ENCODE assay signal across 22 cellular contexts in genomic region chr20:61508301-61508700, GRCh38.
DNase-seq lines count a peak whose midpoint lies in the region; ATAC-seq and TF ChIP-seq lines count a peak whose summit lies in the region.
"Had no signal": no experiment of that assay in that cellular context is flagged by ENCODE, and none has a peak within 500 bp of the region (broad histone marks: within the 10 kb centered on the region; RNA-seq: fewer than 3 reads in every experiment).

No MANE protein-coding gene starts in this region.

- no peak overlapping the region for H3K4ac ChIP-seq in neuronal stem cell (ENCODE audit: low read length)

- no CpG with 5 or more reads among the region's 8 CpGs for WGBS in neuronal stem cell (ENCODE audit: extremely low coverage in 2 of 2, insufficient read length in 2 of 2, insufficient replicate concordance in 1 of 2), 2 donors

- peaks cover 48% of the 10 kb centered on the region for H3K4me1 ChIP-seq in BLaER1
- no peaks in the 10 kb centered on the region for H3K4me1 ChIP-seq in HEK293 (ENCODE audit: control insufficient read depth, insufficient read depth, low read length)
- no peaks in the 10 kb centered on the region for H3K4me1 ChIP-seq in RWPE2 (ENCODE audit: insufficient read depth, poor library complexity, severe bottlenecking)
- H3K4me1 ChIP-seq in neuronal stem cell (ENCODE audit: control insufficient read depth in 2 of 2, insufficient read depth in 1 of 2, low read depth in 1 of 2, low read length in 2 of 2): peaks cover 3 to 4% of the 10 kb centered on the region in 2 donors
- peaks cover 7% of the 10 kb centered on the region for H3K4me1 ChIP-seq in left ventricle myocardium inferior
- no peaks in the 10 kb centered on the region for H3K4me1 ChIP-seq in CD8-positive, alpha-beta memory T cell (ENCODE audit: insufficient read depth, low read length)
- H3K4me1 ChIP-seq: A549 had no signal

- ATAC-seq in RWPE2 (ENCODE audit: low read depth) (peak; percentile 5; the same call in 1 of the 3 replicates), GM19023 (IDR thresholded peaks at IDR 0.05; ENCODE audit: unreplicated experiment) (no peak), GM21723 (IDR thresholded peaks at IDR 0.05; ENCODE audit: unreplicated experiment) (no peak)
- ATAC-seq: A549; CD8-positive, alpha-beta T cell had no signal

- H3K9ac ChIP-seq in BLaER1 (no peak overlapping the region), neuronal stem cell (ENCODE audit: low read depth, low read length, poor library complexity) (no peak overlapping the region)

- H2BK5ac ChIP-seq in neuronal stem cell (ENCODE audit: low read length): no peak overlapping the region

- H3K27me3 ChIP-seq in BLaER1 (no peaks in the 10 kb centered on the region), RWPE2 (ENCODE audit: insufficient read depth, poor library complexity, severe bottlenecking) (no peaks in the 10 kb centered on the region), neuronal stem cell (ENCODE audit: control insufficient read depth in 3 of 3, insufficient read depth in 3 of 3, low read depth in 1 of 3, low read length in 3 of 3) (no peaks in the 10 kb centered on the region), left ventricle myocardium inferior (ENCODE audit: low read depth) (peaks cover 52% of the 10 kb centered on the region)
- H3K27me3 ChIP-seq in CD8-positive, alpha-beta memory T cell (ENCODE audit: insufficient read depth, low read length, poor library complexity, severe bottlenecking): no peaks in the 10 kb centered on the region

- H3K36me3 ChIP-seq in BLaER1 (no peaks in the 10 kb centered on the region), HEK293 (ENCODE audit: control insufficient read depth in 2 of 2, insufficient read depth in 1 of 2, low read length in 2 of 2) (no peaks in the 10 kb centered on the region), RWPE2 (ENCODE audit: low read depth) (no peaks in the 10 kb centered on the region), neuronal stem cell (replicated peaks in 1 of 2; ENCODE audit: control insufficient read depth in 2 of 2, insufficient read depth in 2 of 2, low read length in 2 of 2) (no peaks in the 10 kb centered on the region), left ventricle myocardium inferior (no peaks in the 10 kb centered on the region)
- H3K36me3 ChIP-seq in CD8-positive, alpha-beta memory T cell (ENCODE audit: insufficient read depth, low read length): no peaks in the 10 kb centered on the region

- intact Hi-C loops in left ventricle myocardium inferior (cut with micrococcal nuclease): no loop called here

- no peak overlapping the region for H3K23ac ChIP-seq in neuronal stem cell (ENCODE audit: low read depth, low read length, poor library complexity)

- no peak overlapping the region for H2BK120ac ChIP-seq in neuronal stem cell (ENCODE audit: low read depth, low read length)

- H3K4me2 ChIP-seq in BLaER1 (0 out of 2 replicates have a peak overlapping the region, but pooled peaks have one; percentile 26), neuronal stem cell (ENCODE audit: insufficient read depth, low read length, poor library complexity, severe bottlenecking) (no peak overlapping the region)
- H3K4me2 ChIP-seq: A549 had no signal

- H3K4me3 Mint-ChIP-seq in CD8-positive, alpha-beta memory T cell: no peak overlapping the region
- H3K4me3 Mint-ChIP-seq: CD4-positive, CD25-positive, alpha-beta regulatory T cell; CD8-positive, alpha-beta T cell had no signal

- no peak overlapping the region for H4K8ac ChIP-seq in neuronal stem cell (ENCODE audit: low read depth, low read length)

- POLR2A ChIA-PET in HEK293 (lab: Yijun Ruan, JAX): no interaction called here
- POLR2A ChIA-PET in CD8-positive, alpha-beta memory T cell (lab: Charles Lee): no interaction called here

- H3K14ac ChIP-seq in neuronal stem cell (ENCODE audit: low read length): no peak overlapping the region

- H3K18ac ChIP-seq in neuronal stem cell (ENCODE audit: low read length): peak overlapping the region; percentile 61

- H3K27ac ChIP-seq in BLaER1 (no peak overlapping the region), HEK293 (ENCODE audit: extremely low read depth, low read depth, low read length) (no peak overlapping the region), RWPE2 (ENCODE audit: poor library complexity, severe bottlenecking) (no peak overlapping the region), neuronal stem cell (replicated peaks; ENCODE audit: low read length) (no peak overlapping the region), left ventricle myocardium inferior (replicated peaks) (no peak overlapping the region)
- no peak overlapping the region for H3K27ac ChIP-seq in CD8-positive, alpha-beta memory T cell (ENCODE audit: low read depth, low read length)
- H3K27ac ChIP-seq: A549, C4-2B had no signal

- no peak overlapping the region for H3K27ac Mint-ChIP-seq in CD8-positive, alpha-beta memory T cell
- H3K27ac Mint-ChIP-seq: CD4-positive, CD25-positive, alpha-beta regulatory T cell; CD8-positive, alpha-beta T cell had no signal

- peaks cover 2 to 3% of the 10 kb centered on the region in 2 donors for H3K27me3 Mint-ChIP-seq in CD8-positive, alpha-beta memory T cell
- H3K27me3 Mint-ChIP-seq: CD4-positive, CD25-positive, alpha-beta regulatory T cell had no signal

- H3K4me3 ChIP-seq in BLaER1 (no peak overlapping the region), HEK293 (ENCODE audit: low read depth, low read length) (no peak overlapping the region), RWPE2 (ENCODE audit: severe bottlenecking) (no peak overlapping the region), neuronal stem cell (ENCODE audit: low read length in 2 of 2) (no peak overlapping the region), left ventricle myocardium inferior (no peak overlapping the region)
- no peak overlapping the region for H3K4me3 ChIP-seq in CD8-positive, alpha-beta memory T cell (ENCODE audit: low read length)
- H3K4me3 ChIP-seq: A549 had no signal

- H4K91ac ChIP-seq in neuronal stem cell (ENCODE audit: low read depth, low read length, poor library complexity): no peak overlapping the region

- TF ChIP-seq CTCF in HEK293 (tag by site-specific recombination; IDR thresholded peaks at IDR 0.05) (no peak), RWPE2 (IDR thresholded peaks at IDR 0.05; ENCODE audit: poor library complexity, severe bottlenecking) (no peak), left ventricle myocardium inferior (IDR thresholded peaks at IDR 0.05; ENCODE audit: borderline replicate concordance) (no peak)

- peaks cover 2% of the 10 kb centered on the region for H3K79me1 ChIP-seq in neuronal stem cell (ENCODE audit: low read depth, low read length)

- H3K36me3 Mint-ChIP-seq in CD8-positive, alpha-beta memory T cell: no peaks in the 10 kb centered on the region
- H3K36me3 Mint-ChIP-seq: CD4-positive, CD25-positive, alpha-beta regulatory T cell; CD8-positive, alpha-beta T cell had no signal

- H3K9me3 Mint-ChIP-seq in CD8-positive, alpha-beta memory T cell: no peaks in the 10 kb centered on the region
- H3K9me3 Mint-ChIP-seq: CD4-positive, CD25-positive, alpha-beta regulatory T cell; CD8-positive, alpha-beta T cell had no signal

- H2AK5ac ChIP-seq in neuronal stem cell (ENCODE audit: low read depth, low read length): peak overlapping the region; percentile 2

- no peak overlapping the region for H2AFZ ChIP-seq in neuronal stem cell (ENCODE audit: low read length)

- H3K9me3 ChIP-seq in BLaER1 (no peaks in the 10 kb centered on the region), HEK293 (ENCODE audit: control insufficient read depth, insufficient read depth, low read depth, low read length) (no peaks in the 10 kb centered on the region), RWPE2 (ENCODE audit: severe bottlenecking) (no peaks in the 10 kb centered on the region), neuronal stem cell (replicated peaks in 1 of 2; ENCODE audit: control insufficient read depth in 2 of 2, insufficient read depth in 1 of 2, low read depth in 1 of 2, low read length in 2 of 2) (no peaks in the 10 kb centered on the region), left ventricle myocardium inferior (replicated peaks) (no peaks in the 10 kb centered on the region)
- H3K9me3 ChIP-seq in CD8-positive, alpha-beta memory T cell (ENCODE audit: low read length): no peaks in the 10 kb centered on the region
- H3K9me3 ChIP-seq: A549 had no signal

- CTCF ChIA-PET in HEK293 (lab: Yijun Ruan, JAX): no interaction called here
- CTCF ChIA-PET in CD8-positive, alpha-beta memory T cell (lab: Charles Lee): no interaction called here

- DNase-seq in RWPE2 (ENCODE audit: low spot score): peak; percentile 82
- DNase-seq in neuronal stem cell (ENCODE audit: low spot score): no peak
- DNase-seq in left ventricle myocardium inferior: no peak
- no peak for DNase-seq in CD8-positive, alpha-beta memory T cell
- DNase-seq: 8988T; ACHN; AML-193; CD4-positive, CD25-positive, alpha-beta regulatory T cell; CD8-positive, alpha-beta T cell; DMS 273 treated with DMSO at 0.1 percent for 48 hours; DMS79; EL; GF-D8; GOT3; H7; HCEC 1CT had no signal

- H2BK15ac ChIP-seq in neuronal stem cell (ENCODE audit: low read length): no peak overlapping the region

- H3K4me1 Mint-ChIP-seq in CD8-positive, alpha-beta memory T cell: no peaks in the 10 kb centered on the region
- H3K4me1 Mint-ChIP-seq: CD4-positive, CD25-positive, alpha-beta regulatory T cell had no signal

- no peaks in the 10 kb centered on the region for H4K20me1 ChIP-seq in BLaER1

- no peak overlapping the region for H2BK12ac ChIP-seq in neuronal stem cell (ENCODE audit: low read length)

TF ChIP-seq in HEK293, 187 proteins besides CTCF, POLR2A, EP300 and RAD21 (continues in another document):
- TF ChIP-seq GLIS1 (tag by site-specific recombination; IDR thresholded peaks at IDR 0.05): 0 out of 2 replicates have a peak, but pooled peaks have one; percentile 1
- no peak for TF ChIP-seq ZNF169 (tag by site-specific recombination; IDR thresholded peaks at IDR 0.05)
- no peak for TF ChIP-seq ZNF645 (tag by site-specific recombination; IDR thresholded peaks at IDR 0.05)
- TF ChIP-seq ZNF391 (tag by site-specific recombination; IDR thresholded peaks at IDR 0.05; ENCODE audit: borderline replicate concordance, low read depth): no peak
- no peak for TF ChIP-seq ZNF585B (tag by site-specific recombination; IDR thresholded peaks at IDR 0.05)
- no peak for TF ChIP-seq MYNN (tag by site-specific recombination; IDR thresholded peaks at IDR 0.05; ENCODE audit: borderline replicate concordance)
